ENCODE assay signal across 15 cellular contexts in genomic region chr13:78607409-78608253, GRCh38. TPM values are rescaled to one million over a fixed set of nuclear protein-coding genes. Genes with fewer than 3 reads are reported as not detected.
DNase-seq lines count a peak whose midpoint lies in the region; ATAC-seq and TF ChIP-seq lines count a peak whose summit lies in the region.
"Had no signal": no experiment of that assay in that cellular context is flagged by ENCODE, and none has a peak within 500 bp of the region (broad histone marks: within the 10 kb centered on the region; RNA-seq: fewer than 3 reads in every experiment).

No MANE protein-coding gene starts in this region.

- no peaks in the 10 kb centered on the region for H3K9me3 Mint-ChIP-seq in natural killer cell
- H3K9me3 Mint-ChIP-seq in natural killer cell treated with Interleukin-12 subunit alpha and Interleukin-12 subunit beta and Interleukin-15 and Interleukin-18, amount 100 ng/mL, for 72 hours = no peaks in the 10 kb centered on the region
- H3K9me3 Mint-ChIP-seq in dendritic cell treated with granulocyte-macrophage colony-stimulating factor and Interleukin-4, amounts not matched to agents 40 ng/mL and 50 ng/mL, for 4 days = no peaks in the 10 kb centered on the region

- H3K27me3 Mint-ChIP-seq in natural killer cell (ENCODE audit: low read depth in 2 of 2) = peaks cover 64 to 88% of the 10 kb centered on the region in 2 donors
- peaks cover 57 to 81% of the 10 kb centered on the region in 2 donors for H3K27me3 Mint-ChIP-seq in natural killer cell treated with Interleukin-12 subunit alpha and Interleukin-12 subunit beta and Interleukin-15 and Interleukin-18, amount 100 ng/mL, for 72 hours
- H3K27me3 Mint-ChIP-seq in dendritic cell treated with granulocyte-macrophage colony-stimulating factor and Interleukin-4, amounts not matched to agents 40 ng/mL and 50 ng/mL, for 4 days = peaks cover 94% of the 10 kb centered on the region

- TF ChIP-seq EP300 in upper lobe of left lung (IDR thresholded peaks at IDR 0.05) = no peak

- H3K27me3 ChIP-seq in lower lobe of right lung (ENCODE audit: low read depth) (peaks cover 75% of the 10 kb centered on the region), upper lobe of left lung (peaks cover 0 to 76% (median 41%) of the 10 kb centered on the region in 4 donors)

- WGBS in upper lobe of left lung, 2 donors = 7 to 14% methylated on average over 13 to 39 of the region's 42 CpGs

- TF ChIP-seq POLR2A in upper lobe of left lung (IDR thresholded peaks at IDR 0.05) = no peak

- peaks cover 36% of the 10 kb centered on the region for H3K4me1 ChIP-seq in lower lobe of right lung
- H3K4me1 ChIP-seq in upper lobe of left lung = peaks cover 40 to 48% (median 41%) of the 10 kb centered on the region in 4 donors

- H3K9me3 ChIP-seq in lower lobe of right lung (no peaks in the 10 kb centered on the region), upper lobe of left lung (no peaks in the 10 kb centered on the region)
- H3K9me3 ChIP-seq: stomach had no signal

- H3K36me3 ChIP-seq in lower lobe of right lung = no peaks in the 10 kb centered on the region
- no peaks in the 10 kb centered on the region for H3K36me3 ChIP-seq in upper lobe of left lung
- H3K36me3 ChIP-seq: stomach had no signal

- H3K36me3 Mint-ChIP-seq in natural killer cell = no peaks in the 10 kb centered on the region
- no peaks in the 10 kb centered on the region for H3K36me3 Mint-ChIP-seq in natural killer cell treated with Interleukin-12 subunit alpha and Interleukin-12 subunit beta and Interleukin-15 and Interleukin-18, amount 100 ng/mL, for 72 hours
- H3K36me3 Mint-ChIP-seq in dendritic cell treated with granulocyte-macrophage colony-stimulating factor and Interleukin-4, amounts not matched to agents 40 ng/mL and 50 ng/mL, for 4 days (ENCODE audit: low read depth) = no peaks in the 10 kb centered on the region

- peaks cover 44 to 48% of the 10 kb centered on the region in 2 donors for H3K4me1 Mint-ChIP-seq in natural killer cell
- H3K4me1 Mint-ChIP-seq in natural killer cell treated with Interleukin-12 subunit alpha and Interleukin-12 subunit beta and Interleukin-15 and Interleukin-18, amount 100 ng/mL, for 72 hours (ENCODE audit: low read depth in 2 of 2) = peaks cover 28 to 29% of the 10 kb centered on the region in 2 donors
- peaks cover 49% of the 10 kb centered on the region for H3K4me1 Mint-ChIP-seq in dendritic cell treated with granulocyte-macrophage colony-stimulating factor and Interleukin-4, amounts not matched to agents 40 ng/mL and 50 ng/mL, for 4 days (ENCODE audit: low read depth)

- H3K27ac Mint-ChIP-seq in natural killer cell = no peak overlapping the region
- no peak overlapping the region for H3K27ac Mint-ChIP-seq in natural killer cell treated with Interleukin-12 subunit alpha and Interleukin-12 subunit beta and Interleukin-15 and Interleukin-18, amount 100 ng/mL, for 72 hours
- H3K27ac Mint-ChIP-seq in dendritic cell treated with granulocyte-macrophage colony-stimulating factor and Interleukin-4, amounts not matched to agents 40 ng/mL and 50 ng/mL, for 4 days = no peak overlapping the region

- ATAC-seq in natural killer cell (no peak), lower lobe of right lung (peak; percentile 7 to 18), upper lobe of left lung (ENCODE audit: low FRiP score in 2 of 2) (peak; percentile 3 to 23), HG03175 (IDR thresholded peaks at IDR 0.05; ENCODE audit: unreplicated experiment) (no peak)
- no peak for ATAC-seq in natural killer cell treated with Interleukin-12 subunit alpha and Interleukin-12 subunit beta and Interleukin-15 and Interleukin-18, amount 100 ng/mL, for 72 hours
- ATAC-seq: K562 had no signal

- peak overlapping the region; percentile 14 for H3K4me3 ChIP-seq in lower lobe of right lung
- peak overlapping the region in 2 of 4 donors; percentile 3 to 15 for H3K4me3 ChIP-seq in upper lobe of left lung
- H3K4me3 ChIP-seq: K562 had no signal

- TF ChIP-seq CTCF in natural killer cell (IDR thresholded peaks at IDR 0.05) (no peak), lower lobe of right lung (IDR thresholded peaks at IDR 0.05) (no peak), upper lobe of left lung (IDR thresholded peaks at IDR 0.05) (no peak)

- H3K27ac ChIP-seq in lower lobe of right lung (no peak overlapping the region), upper lobe of left lung (no peak overlapping the region)
- H3K27ac ChIP-seq: RWPE1, stomach had no signal

- no peak for DNase-seq in natural killer cell
- no peak for DNase-seq in natural killer cell treated with Interleukin-12 subunit alpha and Interleukin-12 subunit beta and Interleukin-15 and Interleukin-18, amount 100 ng/mL, for 72 hours (ENCODE audit: low spot score)
- no peak for DNase-seq in lower lobe of right lung
- peak in 1 of 2 donors; percentile 56 for DNase-seq in upper lobe of left lung
- DNase-seq in NCI-H524 (lab: John Stamatoyannopoulos, UW) = no peak
- no peak for DNase-seq in SW480 (ENCODE audit: low spot score)
- DNase-seq: cerebellar nuclear complex; NCI-H187; stimulated activated CD4-positive, alpha-beta T cell treated with anti-CD3 and anti-CD28 coated beads, Interleukin-4, amount 100 ng/mL, for 4 hours; stomach had no signal

- H3K4me3 Mint-ChIP-seq in natural killer cell = peak overlapping the region; percentile 80
- no peak overlapping the region for H3K4me3 Mint-ChIP-seq in natural killer cell treated with Interleukin-12 subunit alpha and Interleukin-12 subunit beta and Interleukin-15 and Interleukin-18, amount 100 ng/mL, for 72 hours
- peak overlapping the region; percentile 43 for H3K4me3 Mint-ChIP-seq in dendritic cell treated with granulocyte-macrophage colony-stimulating factor and Interleukin-4, amounts not matched to agents 40 ng/mL and 50 ng/mL, for 4 days

- intact Hi-C loops in natural killer cell (cut with micrococcal nuclease) (no loop called here), lower lobe of right lung (cut with DNase I) (no loop called here)
- intact Hi-C loops in dendritic cell treated with granulocyte-macrophage colony-stimulating factor and Interleukin-4, amounts not matched to agents 40 ng/mL and 50 ng/mL, for 4 days (cut with micrococcal nuclease) = no loop called here

RNA-seq across cellular contexts. Expression of gene POU4F1, which starts 4.3 kb away (rescaled TPM):
- total RNA-seq in natural killer cell (under 1 TPM in 1 of 3 donors, not detected in 2; 0.10 TPM), lower lobe of right lung (not detected), upper lobe of left lung (not detected)
- 1 to 10 TPM; 1.1 to 1.4 TPM for total RNA-seq in natural killer cell treated with Interleukin-12 subunit alpha and Interleukin-12 subunit beta and Interleukin-15 and Interleukin-18, amount 100 ng/mL, for 72 hours
- total RNA-seq: renal cortical epithelial cell, stomach had no signal

RNA-seq across cellular contexts. Expression of gene OBI1, which starts 51.3 kb away (rescaled TPM):
- 1 to 10 TPM; 4.9 to 7.8 (median 5.1) TPM for total RNA-seq in natural killer cell
- 10 to 100 TPM; 16.9 to 19.6 TPM for total RNA-seq in natural killer cell treated with Interleukin-12 subunit alpha and Interleukin-12 subunit beta and Interleukin-15 and Interleukin-18, amount 100 ng/mL, for 72 hours
- total RNA-seq in lower lobe of right lung = 9.4 TPM
- 10 to 100 TPM in 1 of 6 donors, 1 to 10 TPM in 5; 4.9 to 14.9 (median 8.1) TPM for total RNA-seq in upper lobe of left lung

Comparison
In these comparisons a context has a peak if more than half of its experiments do, and no peak if none do; other contexts are left out.
1. ATAC-seq: peak in lower lobe of right lung (2 of 2) and upper lobe of left lung (2 of 2); none in natural killer cell (0 of 3), natural killer cell treated with Interleukin-12 subunit alpha and Interleukin-12 subunit beta and Interleukin-15 and Interleukin-18, amount 100 ng/mL, for 72 hours (0 of 2) and HG03175 (single experiment).